2 cellular contexts compared by ENCODE assay signal in the genomic region with DNA sequence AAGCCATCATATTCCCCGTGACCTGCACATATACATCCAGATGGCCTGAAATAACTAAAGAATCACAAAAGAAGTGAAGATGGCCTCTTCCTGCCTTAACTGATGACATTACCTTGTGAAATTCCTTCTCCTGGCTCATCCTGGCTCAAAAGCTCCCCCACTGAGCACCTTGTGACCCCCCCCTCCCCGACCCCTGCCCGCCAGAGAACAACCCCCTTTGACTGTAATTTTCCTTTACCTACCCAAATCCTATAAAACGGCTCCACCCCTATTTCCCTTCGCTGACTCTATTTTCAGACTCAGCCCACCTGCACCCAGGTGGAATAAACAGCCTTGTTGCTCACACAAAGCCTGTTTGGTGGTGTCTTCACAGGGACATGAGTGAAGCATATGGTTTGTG. TPM values are rescaled to one million over a fixed set of nuclear protein-coding genes. Genes with fewer than 3 reads are reported as not detected.
"Had no signal": no experiment of that assay in that cellular context is flagged by ENCODE, and none has a peak within 500 bp of the region (broad histone marks: within the 10 kb centered on the region; RNA-seq: fewer than 3 reads in every experiment).

No MANE protein-coding gene starts in this region.

RNA-seq across cellular contexts. Expression of a gene that starts 10.0 kb away (rescaled TPM):
- total RNA-seq: HT-29 had no signal
- polyA plus RNA-seq: IgD-negative memory B cell had no signal
